In the genomic region with DNA sequence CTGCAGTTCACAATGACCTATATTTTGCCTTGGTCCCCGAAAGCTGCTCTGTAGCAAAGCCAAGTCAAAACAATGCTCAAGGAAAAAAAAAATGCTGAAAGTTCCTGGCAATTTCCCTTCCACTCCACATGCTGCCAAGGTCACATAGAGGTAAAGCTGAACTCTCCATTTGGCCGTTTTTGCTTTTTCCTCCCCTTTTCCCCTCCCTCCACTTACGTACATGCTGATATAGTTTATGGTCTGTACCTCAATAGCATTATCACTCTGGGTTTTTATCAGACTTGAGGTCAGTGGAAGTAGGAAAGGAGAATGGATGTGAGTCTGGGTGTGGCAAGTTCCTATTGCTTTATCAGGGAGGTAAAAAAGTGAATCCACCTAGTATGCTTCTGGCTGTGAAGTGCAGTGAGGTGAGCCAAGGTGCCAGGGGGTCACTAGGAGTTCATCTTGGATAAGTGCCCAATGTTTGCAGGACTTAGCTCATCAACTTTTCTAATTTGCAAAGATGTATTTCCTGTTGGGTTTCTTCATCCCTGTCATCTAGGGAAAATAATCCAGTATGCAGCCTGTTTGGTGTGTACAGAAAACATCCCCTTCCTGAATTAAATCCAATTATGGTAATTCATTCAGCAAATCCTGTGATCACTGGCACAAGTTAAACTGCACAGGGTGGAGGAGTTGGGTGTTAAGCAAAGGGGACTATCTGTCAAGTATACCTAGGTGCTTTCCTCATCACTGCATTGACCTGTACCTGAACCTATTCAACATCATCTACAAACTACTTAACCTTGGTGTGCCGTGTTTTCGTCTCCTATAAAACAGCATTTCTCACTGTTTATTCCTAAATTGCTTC, we compare ENCODE assay signal across 14 cellular contexts.
DNase-seq lines count a peak whose midpoint lies in the region; ATAC-seq, FAIRE-seq and TF ChIP-seq lines count a peak whose summit lies in the region.
"Had no signal": no experiment of that assay in that cellular context is flagged by ENCODE, and none has a peak within 500 bp of the region (broad histone marks: within the 10 kb centered on the region; RNA-seq: fewer than 3 reads in every experiment).

No MANE protein-coding gene starts in this region.

- no peak for DNase-seq in Right ventricle myocardium superior
- no peak for DNase-seq in right atrium auricular region (ENCODE audit: low spot score)
- DNase-seq in choroid plexus epithelial cell (ENCODE audit: low read depth): peak; percentile 44
- peak; percentile 49 for DNase-seq in left kidney (ENCODE audit: low read depth, low spot score)
- no peak for DNase-seq in urothelium cell line (ENCODE audit: low spot score)
- no peak for DNase-seq in NCI-H1930 (lab: John Stamatoyannopoulos, UW)
- no peak for DNase-seq in UCSD-AML1 (lab: John Stamatoyannopoulos, UW; ENCODE audit: unreplicated experiment)
- DNase-seq in NOMO-1 (lab: John Stamatoyannopoulos, UW; ENCODE audit: unreplicated experiment in 2 of 2): no peak
- DNase-seq: activated CD4-positive, alpha-beta T cell treated with anti-CD3 and anti-CD28 coated beads, Interleukin-2, amount 50 U/mL, for 1 hour; dorsolateral prefrontal cortex; foreskin fibroblast; stimulated activated CD4-positive, alpha-beta T cell treated with anti-CD3 and anti-CD28 coated beads, Interleukin-2, amount 100 ng/mL, for 24 hours had no signal

- H3K27me3 ChIP-seq in right atrium auricular region: no peaks in the 10 kb centered on the region
- H3K27me3 ChIP-seq: BLaER1, dorsolateral prefrontal cortex had no signal

- intact Hi-C loops in Right ventricle myocardium superior (cut with DNase I): loop anchor here (10.0 kb wide), 1 partner anchor 583 kb away; no protein-coding TSS in a partner anchor

- H3K9me3 ChIP-seq in right atrium auricular region: no peaks in the 10 kb centered on the region
- H3K9me3 ChIP-seq: BLaER1 had no signal

- no peaks in the 10 kb centered on the region for H3K36me3 ChIP-seq in right atrium auricular region
- H3K36me3 ChIP-seq: BLaER1 had no signal

- peak; percentile 37 for ATAC-seq in Right ventricle myocardium superior (ENCODE audit: poor library complexity)

- FAIRE-seq in urothelium cell line (lab: Jason Lieb, UNC): peak; percentile 61
- FAIRE-seq: HTR-8/SVneo had no signal

- H3K4me1 ChIP-seq in right atrium auricular region: peaks cover 0 to 35% of the 10 kb centered on the region in 2 donors
- H3K4me1 ChIP-seq: BLaER1 had no signal

- H3K4me3 ChIP-seq in right atrium auricular region (no peak overlapping the region), choroid plexus epithelial cell (ENCODE audit: low read depth, low read length) (no peak overlapping the region)
- H3K4me3 ChIP-seq: BLaER1, dorsolateral prefrontal cortex had no signal

- H3K27ac ChIP-seq in right atrium auricular region: no peak overlapping the region
- H3K27ac ChIP-seq: BLaER1, dorsolateral prefrontal cortex had no signal

- TF ChIP-seq CTCF in right atrium auricular region (IDR thresholded peaks at IDR 0.05) (no peak), choroid plexus epithelial cell (conservative IDR thresholded peaks at IDR 0.05; ENCODE audit: low read depth, low read length) (no peak)

Comparison
In these comparisons a context has a peak if more than half of its experiments do, and no peak if none do; other contexts are left out.
1. DNase-seq: peak in choroid plexus epithelial cell (single experiment) and left kidney (single experiment); none in Right ventricle myocardium superior (single experiment), right atrium auricular region (single experiment), urothelium cell line (single experiment), NCI-H1930 (0 of 2), UCSD-AML1 (single experiment) and NOMO-1 (0 of 2).